8 cellular contexts compared by ENCODE assay signal in genomic region chr4:118849867-118850812, GRCh38. TPM values are rescaled to one million over a fixed set of nuclear protein-coding genes. Genes with fewer than 3 reads are reported as not detected.
DNase-seq lines count a peak whose midpoint lies in the region; ATAC-seq, FAIRE-seq and TF ChIP-seq lines count a peak whose summit lies in the region.

No MANE protein-coding gene starts in this region.

- peak overlapping the region; percentile 84 for H3K4me2 ChIP-seq in PC-9

- TF ChIP-seq POLR2A in right lobe of liver (IDR thresholded peaks at IDR 0.05) (no peak), testis (IDR thresholded peaks at IDR 0.05) (no peak)

- H3K4me3 Mint-ChIP-seq in brain: peak overlapping the region; percentile 14 to 83 (median 62)

- H3K79me2 ChIP-seq in PC-9 (ENCODE audit: low read depth): no peaks in the 10 kb centered on the region

- H3K9me2 ChIP-seq in PC-9 (ENCODE audit: insufficient read depth): no peaks in the 10 kb centered on the region

- 32% methylated on average over 7 of the region's 7 CpGs for WGBS in right lobe of liver (ENCODE audit: insufficient coverage, low coverage, low lambda C conversion rate, missing lambda C conversion rate)
- WGBS in testis, 2 donors: 41 to 51% methylated on average over 7 of the region's 7 CpGs

- DNase-seq in A172 (ENCODE audit: low spot score) (peak; percentile 43), GM18507 (ENCODE audit: extremely low spot score, insufficient read length, low read depth) (no peak), PC-9 (peak; percentile 3 to 40), right lobe of liver (no peak), urothelium cell line (ENCODE audit: low spot score) (peak; percentile 27), testis (no peak)

- POLR2A ChIA-PET in PC-9 (lab: Charles Lee; ENCODE audit: unreplicated experiment): no interaction called here

- no peak overlapping the region for H3K27ac ChIP-seq in PC-9
- peak overlapping the region in 2 of 3 donors; percentile 26 to 33 for H3K27ac ChIP-seq in right lobe of liver
- H3K27ac ChIP-seq in testis: no peak overlapping the region

- H3K27me3 ChIP-seq in PC-9 (ENCODE audit: insufficient read depth, low read depth) (no peaks in the 10 kb centered on the region), right lobe of liver (no peaks in the 10 kb centered on the region), testis (no peaks in the 10 kb centered on the region)

- TF ChIP-seq CTCF in PC-9 (conservative IDR thresholded peaks at IDR 0.05) (no peak), brain (conservative IDR thresholded peaks at IDR 0.05) (no peak), right lobe of liver (IDR thresholded peaks at IDR 0.05) (no peak), testis (IDR thresholded peaks at IDR 0.05) (no peak)

- H3K4me1 Mint-ChIP-seq in brain: peaks cover 16% of the 10 kb centered on the region

- FAIRE-seq in GM18507 (lab: Jason Lieb, UNC) (peak; percentile 87), urothelium cell line (lab: Jason Lieb, UNC) (no peak)

- no peaks in the 10 kb centered on the region for H4K20me1 ChIP-seq in PC-9 (ENCODE audit: insufficient read depth)

- peaks cover 4% of the 10 kb centered on the region for H3K27me3 Mint-ChIP-seq in brain

- H3K4me1 ChIP-seq in PC-9 (replicated peaks; ENCODE audit: insufficient read depth) (no peaks in the 10 kb centered on the region), right lobe of liver (peaks cover 0 to 7% (median 0%) of the 10 kb centered on the region in 4 donors), testis (no peaks in the 10 kb centered on the region)

- H3K9me3 Mint-ChIP-seq in brain: no peaks in the 10 kb centered on the region

- H3K4me3 ChIP-seq in PC-9 (peak overlapping the region; percentile 52; the same call in 1 of the 2 replicates), right lobe of liver (peak overlapping the region; percentile 22 to 65 (median 45)), testis (peak overlapping the region in 1 of 2 donors; percentile 31)

- no TSS peak for BruUV-seq in PC-9 (replicated peaks; lab: Mats Ljungman, UMichigan)

- no peaks in the 10 kb centered on the region for H3F3A ChIP-seq in PC-9 (ENCODE audit: insufficient read depth, low read depth)

- intact Hi-C loops in PC-9 (cut with micrococcal nuclease; ENCODE audit: unreplicated experiment): no loop called here
- intact Hi-C loops in right lobe of liver (cut with DNase I): no loop called here
- intact Hi-C loops in testis (cut with DNase I; ENCODE audit: low total_unique reads): no loop called here

- ATAC-seq in HG02970 (IDR thresholded peaks at IDR 0.05; ENCODE audit: low FRiP score, unreplicated experiment) (peak; percentile 72), right lobe of liver (peak; percentile 88 to 97 (median 95))

- peak overlapping the region in 1 of 5 experiments; percentile 17 for H3K27ac Mint-ChIP-seq in brain

- CTCF ChIA-PET in PC-9 (lab: Charles Lee): no interaction called here

- H3K36me3 Mint-ChIP-seq in brain: no peaks in the 10 kb centered on the region

- H3K9me3 ChIP-seq in PC-9 (ENCODE audit: insufficient read depth, low read depth) (no peaks in the 10 kb centered on the region), right lobe of liver (no peaks in the 10 kb centered on the region), testis (no peaks in the 10 kb centered on the region)

- H2AFZ ChIP-seq in PC-9: peak overlapping the region; percentile 87

- H3K36me3 ChIP-seq in PC-9 (ENCODE audit: low read depth): no peaks in the 10 kb centered on the region
- H3K36me3 ChIP-seq in right lobe of liver: no peaks in the 10 kb centered on the region
- no peaks in the 10 kb centered on the region for H3K36me3 ChIP-seq in testis (ENCODE audit: low read depth, missing control alignments)

RNA-seq across cellular contexts. Expression of gene SEC24D, which starts 14.2 kb away (rescaled TPM):
- total RNA-seq in A172 (2014; rRNA removed; shearing (Covaris generic)): 25.9 and 36.8 TPM in 2 replicates
- 10.2 and 17.3 TPM in 2 replicates for total RNA-seq in PC-9 (2021)
- 3.2 TPM for polyA plus RNA-seq in brain (ENCODE audit: insufficient read depth, low read depth, low replicate concordance)
- 10 to 100 TPM; 52.2 to 80.1 (median 69.2) TPM for total RNA-seq in right lobe of liver
- 10 to 100 TPM; 53.4 to 74.1 TPM for total RNA-seq in testis
- 62.2 TPM for polyA plus RNA-seq in testis (ENCODE audit: insufficient read depth, low read depth, low replicate concordance)

RNA-seq across cellular contexts. Expression of gene SYNPO2, which starts 38.5 kb away (rescaled TPM):
- total RNA-seq in A172 (2014; rRNA removed; shearing (Covaris generic)): 0.07 and 0.10 TPM in 2 replicates
- total RNA-seq in PC-9 (2021) (0.53 and 0.87 TPM in 2 replicates), right lobe of liver (10 to 100 TPM in 2 of 6 experiments, 1 to 10 TPM in 4; 2.7 to 11.2 (median 8.2) TPM), testis (10 to 100 TPM; 44.3 to 53.4 TPM)
- polyA plus RNA-seq in brain (ENCODE audit: insufficient read depth, low read depth, low replicate concordance) (2.6 TPM), testis (ENCODE audit: insufficient read depth, low read depth, low replicate concordance) (29.1 TPM)

Comparison
In these comparisons a context has a peak if more than half of its experiments do, and no peak if none do; other contexts are left out.
1. DNase-seq: peak in A172 (single experiment), PC-9 (2 of 2) and urothelium cell line (single experiment); none in GM18507 (single experiment), right lobe of liver (0 of 3) and testis (single experiment).
2. H3K27ac ChIP-seq: peak in right lobe of liver (2 of 3); none in PC-9 (single experiment) and testis (0 of 2).